8 cellular contexts compared by ENCODE assay signal in the genomic region with DNA sequence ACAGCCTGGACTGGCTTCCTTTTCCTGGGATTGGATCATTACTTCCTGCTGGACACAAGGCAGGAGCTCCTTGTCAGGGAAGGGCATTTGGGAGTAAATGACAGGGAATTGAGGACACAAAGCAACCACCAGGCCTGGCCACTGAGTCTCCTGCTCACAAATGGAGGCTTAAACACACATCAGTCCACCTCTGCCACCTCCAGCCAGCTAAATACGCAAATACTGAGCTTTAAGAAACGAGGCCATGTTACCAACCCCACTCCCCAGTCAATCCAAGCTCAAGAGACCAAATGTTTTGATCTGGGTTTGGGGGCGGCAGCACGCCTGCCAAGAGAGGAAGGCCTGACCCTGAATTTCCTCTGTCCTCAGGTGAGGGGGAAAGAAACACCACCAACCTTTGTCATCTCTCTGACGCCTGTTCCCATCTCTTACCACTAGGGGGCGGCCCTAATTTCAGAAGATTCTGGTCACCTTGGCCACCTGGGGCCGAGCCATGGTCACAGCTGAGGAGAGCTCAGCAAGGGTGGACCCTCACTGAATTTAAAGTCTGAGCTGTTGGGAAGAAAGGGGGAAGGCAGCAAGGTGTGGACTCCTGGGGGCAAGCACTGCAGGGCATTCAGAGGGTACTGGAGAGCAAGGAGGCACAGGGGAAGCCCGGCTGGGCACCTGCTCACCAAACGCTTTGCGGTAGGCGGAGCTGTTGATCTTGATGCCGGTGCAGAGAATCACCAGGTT. TPM values are rescaled to one million over a fixed set of nuclear protein-coding genes. Genes with fewer than 3 reads are reported as not detected.
DNase-seq lines count a peak whose midpoint lies in the region; TF ChIP-seq lines count a peak whose summit lies in the region.

No MANE protein-coding gene starts in this region.

- no peak overlapping the region for H3K9ac ChIP-seq in colonic mucosa (ENCODE audit: low read depth in 2 of 2, low read length in 2 of 2)
- no peak overlapping the region for H3K9ac ChIP-seq in mesenchymal stem cell (ENCODE audit: low read length)

- H3K79me1 ChIP-seq in mesenchymal stem cell (replicated peaks; ENCODE audit: low read length, poor library complexity, severe bottlenecking): no peaks in the 10 kb centered on the region

- H2BK15ac ChIP-seq in mesenchymal stem cell (ENCODE audit: low read depth, poor library complexity, severe bottlenecking): no peak overlapping the region

- no peak overlapping the region for H3K18ac ChIP-seq in mesenchymal stem cell (ENCODE audit: low read depth in 1 of 2, low read length in 2 of 2)

- peak; percentile 13 for DNase-seq in NCI-H2196 (lab: John Stamatoyannopoulos, UW; ENCODE audit: unreplicated experiment)
- no peak for DNase-seq in NCI-H2196 treated with DMSO at 0.1 percent for 48 hours (lab: John Stamatoyannopoulos, UW; ENCODE audit: unreplicated experiment)
- DNase-seq in NB4 (ENCODE audit: low read depth): peak; percentile 53
- DNase-seq in activated CD4-positive, alpha-beta T cell treated with anti-CD3 and anti-CD28 coated beads for 4 hours: peak; percentile 41 to 61
- DNase-seq in colonic mucosa: peak; percentile 68
- peak; percentile 51 for DNase-seq in mesenchymal stem cell
- peak; percentile 13 to 59 (median 33) for DNase-seq in stimulated activated naive CD4-positive, alpha-beta T cell (lab: John Stamatoyannopoulos, UW)
- DNase-seq in NCI-H2171 treated with DMSO at 0.1 percent for 48 hours (lab: John Stamatoyannopoulos, UW): no peak

- H3K4me1 ChIP-seq in colonic mucosa (no peaks in the 10 kb centered on the region), mesenchymal stem cell (ENCODE audit: control insufficient read depth, insufficient read depth, low read depth, low read length) (peaks cover 7% of the 10 kb centered on the region)

- H2AFZ ChIP-seq in mesenchymal stem cell (ENCODE audit: low read depth, low read length): no peak overlapping the region

- H3K9me3 ChIP-seq in colonic mucosa (no peaks in the 10 kb centered on the region), mesenchymal stem cell (ENCODE audit: control insufficient read depth, low read length) (no peaks in the 10 kb centered on the region)

- 57% methylated on average over 11 of the region's 12 CpGs for WGBS in mesenchymal stem cell

- TF ChIP-seq POLR2A in NB4 (IDR thresholded peaks at IDR 0.05; ENCODE audit: extremely low read depth, insufficient read length): no peak

- H2BK12ac ChIP-seq in mesenchymal stem cell (ENCODE audit: low read length in 2 of 2): no peak overlapping the region

- intact Hi-C loops in colonic mucosa (cut with DNase I): loop anchor here (2.0 kb wide), 1 partner anchor 31 kb away; a partner anchor contains a TSS

- peak overlapping the region; percentile 82 for H2AK5ac ChIP-seq in mesenchymal stem cell (ENCODE audit: low read length, severe bottlenecking)

- peak; percentile 88 for TF ChIP-seq CTCF in NB4 (IDR thresholded peaks at IDR 0.05; ENCODE audit: low read depth, low read length)
- TF ChIP-seq CTCF in colonic mucosa (IDR thresholded peaks at IDR 0.05): peak; percentile 85

- H3K4me3 ChIP-seq in NB4 (ENCODE audit: low read depth, low read length) (no peak overlapping the region), colonic mucosa (no peak overlapping the region), mesenchymal stem cell (ENCODE audit: insufficient read depth in 1 of 2, low read depth in 1 of 2, low read length in 2 of 2) (no peak overlapping the region)

- no peak overlapping the region for H3K14ac ChIP-seq in mesenchymal stem cell (ENCODE audit: low read length in 2 of 2)

- H3K23ac ChIP-seq in mesenchymal stem cell (ENCODE audit: low read length in 2 of 2): no peak overlapping the region

- no peak overlapping the region for H2BK120ac ChIP-seq in mesenchymal stem cell (ENCODE audit: low read depth, low read length)

- H3K27me3 ChIP-seq in colonic mucosa: no peaks in the 10 kb centered on the region
- H3K27me3 ChIP-seq in mesenchymal stem cell (ENCODE audit: control insufficient read depth in 1 of 2, insufficient read depth in 1 of 2, low read length in 2 of 2): no peaks in the 10 kb centered on the region

- H3K27ac ChIP-seq in colonic mucosa: no peak overlapping the region
- no peak overlapping the region for H3K27ac ChIP-seq in mesenchymal stem cell (ENCODE audit: low read length, poor library complexity, severe bottlenecking)

- no peaks in the 10 kb centered on the region for H3K36me3 ChIP-seq in colonic mucosa
- H3K36me3 ChIP-seq in mesenchymal stem cell (ENCODE audit: control insufficient read depth in 1 of 2, insufficient read depth in 2 of 2, low read depth in 1 of 2, low read length in 2 of 2): peaks cover 62 to 96% of the 10 kb centered on the region in 2 experiments

- H3K4ac ChIP-seq in mesenchymal stem cell (ENCODE audit: low read depth in 1 of 2, low read length in 2 of 2): no peak overlapping the region

- H4K8ac ChIP-seq in mesenchymal stem cell (ENCODE audit: low read length): no peak overlapping the region

- H4K91ac ChIP-seq in mesenchymal stem cell (ENCODE audit: low read length): no peak overlapping the region

- no peak overlapping the region for H3K4me2 ChIP-seq in mesenchymal stem cell (ENCODE audit: low read length, poor library complexity, severe bottlenecking)

- no peak overlapping the region for H2BK5ac ChIP-seq in mesenchymal stem cell (ENCODE audit: low read depth, low read length, poor library complexity, severe bottlenecking)

RNA-seq across cellular contexts. Expression of a gene that starts 16.5 kb away (rescaled TPM):
- 10 to 100 TPM; 15.4 to 25.7 TPM for total RNA-seq in colonic mucosa
- 10.2 TPM for polyA plus RNA-seq in mesenchymal stem cell (2013, experiment 1 of 2)
- 10.0 TPM for polyA plus RNA-seq in mesenchymal stem cell (2013, experiment 2 of 2)

RNA-seq across cellular contexts. Expression of a gene that starts 30.4 kb away (rescaled TPM):
- total RNA-seq in colonic mucosa: 10 to 100 TPM; 13.1 to 23.8 TPM
- 4.0 TPM for polyA plus RNA-seq in mesenchymal stem cell (2013, experiment 1 of 2)
- 4.1 TPM for polyA plus RNA-seq in mesenchymal stem cell (2013, experiment 2 of 2)

RNA-seq across cellular contexts. Expression of a gene that starts 54.2 kb away (rescaled TPM):
- total RNA-seq in colonic mucosa: 10 to 100 TPM; 83.4 to 89.9 TPM
- 103 TPM for polyA plus RNA-seq in mesenchymal stem cell (2013, experiment 1 of 2)
- polyA plus RNA-seq in mesenchymal stem cell (2013, experiment 2 of 2): 104 TPM

Comparison
In these comparisons a context has a peak if more than half of its experiments do, and no peak if none do; other contexts are left out.
1. DNase-seq: peak in NCI-H2196 (single experiment), NB4 (single experiment), activated CD4-positive, alpha-beta T cell treated with anti-CD3 and anti-CD28 coated beads for 4 hours (2 of 2), colonic mucosa (single experiment), mesenchymal stem cell (single experiment) and stimulated activated naive CD4-positive, alpha-beta T cell (6 of 6); none in NCI-H2196 treated with DMSO at 0.1 percent for 48 hours (single experiment) and NCI-H2171 treated with DMSO at 0.1 percent for 48 hours (single experiment).